ENCODE assay signal across 1 cellular context in genomic region chr4:781493-782216, GRCh38.
A peak's percentile ranks its signal among the peaks of the same experiment; 100 is the strongest.
TF ChIP-seq lines count a peak whose summit lies in the region.

No MANE protein-coding gene starts in this region.

TF ChIP-seq in K562, 482 proteins besides CTCF, POLR2A, EP300 and RAD21 (continued from another document and continues in another):
- no peak for TF ChIP-seq ZFP36 (IDR thresholded peaks at IDR 0.05; ENCODE audit: low read depth, low read length, partially characterized antibody)
- TF ChIP-seq RFX5 (IDR thresholded peaks at IDR 0.05; ENCODE audit: low read depth, low read length), result peak; percentile 75; the same call in 1 of the 2 replicates
- TF ChIP-seq PREB (CRISPR knock-in tag; IDR thresholded peaks at IDR 0.05), result no peak
- no peak for TF ChIP-seq ZNF384 (IDR thresholded peaks at IDR 0.05; ENCODE audit: low read depth, low read length)
- no peak for TF ChIP-seq TCF7 (IDR thresholded peaks at IDR 0.05; ENCODE audit: borderline replicate concordance)
- TF ChIP-seq CBFA2T2 (conservative IDR thresholded peaks at IDR 0.05), result peak; percentile 74
- no peak for TF ChIP-seq MAFK (IDR thresholded peaks at IDR 0.05; ENCODE audit: low read length)
- peak; percentile 97 for TF ChIP-seq FOXK1 (CRISPR knock-in tag; IDR thresholded peaks at IDR 0.05; ENCODE audit: borderline replicate concordance)
- TF ChIP-seq ESRRA (IDR thresholded peaks at IDR 0.05; ENCODE audit: borderline replicate concordance, low read depth), result peak; percentile 25; the same call in 1 of the 2 replicates
- TF ChIP-seq RNF219 (CRISPR knock-in tag; IDR thresholded peaks at IDR 0.05), result no peak
- TF ChIP-seq E4F1 (CRISPR knock-in tag; IDR thresholded peaks at IDR 0.05; ENCODE audit: borderline replicate concordance), result no peak
- TF ChIP-seq SRSF3 (IDR thresholded peaks at IDR 0.05; ENCODE audit: insufficient read depth, low read length), result no peak
- peak; percentile 92 for TF ChIP-seq SP1 (CRISPR knock-in tag; IDR thresholded peaks at IDR 0.05)
- no peak for TF ChIP-seq ZNF589 (CRISPR knock-in tag; IDR thresholded peaks at IDR 0.05; ENCODE audit: low read depth)
- peak; percentile 72 for TF ChIP-seq TFAP4 (CRISPR knock-in tag; IDR thresholded peaks at IDR 0.05; ENCODE audit: borderline replicate concordance)
- TF ChIP-seq SMARCA4 (IDR thresholded peaks at IDR 0.05), result no peak
- TF ChIP-seq ZMIZ1 (IDR thresholded peaks at IDR 0.05; ENCODE audit: low read depth in 2 of 2, low read length in 2 of 2), result no peak
- TF ChIP-seq MYNN (IDR thresholded peaks at IDR 0.05), result no peak
- no peak for TF ChIP-seq MYNN (CRISPR knock-in tag; IDR thresholded peaks at IDR 0.05)
- TF ChIP-seq ZNF511 (CRISPR knock-in tag; IDR thresholded peaks at IDR 0.05), result no peak
- TF ChIP-seq BCL6 (CRISPR knock-in tag; IDR thresholded peaks at IDR 0.05), result no peak
- 0 out of 2 replicates have a peak, but pooled peaks have one; percentile 38 for TF ChIP-seq GATAD2A (IDR thresholded peaks at IDR 0.05)
- no peak for TF ChIP-seq TSC22D4 (tag; IDR thresholded peaks at IDR 0.05)
- no peak for TF ChIP-seq STAT6 (CRISPR knock-in tag; IDR thresholded peaks at IDR 0.05)
- peak; percentile 33; the same call in 1 of the 2 replicates for TF ChIP-seq NKRF (IDR thresholded peaks at IDR 0.05; ENCODE audit: borderline replicate concordance)
- 0 out of 2 replicates have a peak, but pooled peaks have one; percentile 33 for TF ChIP-seq ARID4B (CRISPR knock-in tag; IDR thresholded peaks at IDR 0.05)
- TF ChIP-seq IFI16 (CRISPR knock-in tag; IDR thresholded peaks at IDR 0.05), result no peak
- no peak for TF ChIP-seq ARHGAP35 (IDR thresholded peaks at IDR 0.05; ENCODE audit: partially characterized antibody)
- no peak for TF ChIP-seq GTF2B (IDR thresholded peaks at IDR 0.05; ENCODE audit: extremely low read depth, insufficient read length)
- TF ChIP-seq PCBP2 (IDR thresholded peaks at IDR 0.05; ENCODE audit: low read depth, low read length, poor library complexity, severe bottlenecking), result no peak
- peak; percentile 91 for TF ChIP-seq RBBP5 (IDR thresholded peaks at IDR 0.05; ENCODE audit: borderline replicate concordance, insufficient read depth, low read length, poor library complexity, severe bottlenecking)
- TF ChIP-seq MEF2A (IDR thresholded peaks at IDR 0.05; ENCODE audit: control insufficient read depth, low read depth, low read length), result no peak
- no peak for TF ChIP-seq KAT8 (IDR thresholded peaks at IDR 0.05; ENCODE audit: low read depth)
- no peak for TF ChIP-seq TARDBP (IDR thresholded peaks at IDR 0.05)
- no peak for TF ChIP-seq HDGF (IDR thresholded peaks at IDR 0.05)
- peak; percentile 98 for TF ChIP-seq RBM25 (IDR thresholded peaks at IDR 0.05; ENCODE audit: low read depth, low read length, severe bottlenecking)
